In genomic region chr18:78677483-78678317, GRCh38 we compare ENCODE assay signal across 16 cellular contexts.
A peak's percentile ranks its signal among the peaks of the same experiment; 100 is the strongest.
DNase-seq lines count a peak whose midpoint lies in the region; ATAC-seq lines count a peak whose summit lies in the region.
"Had no signal": no experiment of that assay in that cellular context is flagged by ENCODE, and none has a peak within 500 bp of the region (broad histone marks: within the 10 kb centered on the region; RNA-seq: fewer than 3 reads in every experiment).

No MANE protein-coding gene starts in this region.

- peak overlapping the region; percentile 34 for H3K4me3 ChIP-seq in Jurkat, Clone E6-1 (ENCODE audit: low read length)
- H3K4me3 ChIP-seq: BLaER1 treated with 17β-estradiol and CSF1 and Interleukin-3, amounts not matched to agents 10 nM and 100 nM had no signal

- DNase-seq in Jurkat, Clone E6-1 (ENCODE audit: low read depth, low spot score), result peak; percentile 24
- DNase-seq in mesenteric fat pad (ENCODE audit: low spot score) (peak; percentile 77), HuH-7.5 (ENCODE audit: low spot score) (no peak)
- no peak for DNase-seq in stimulated activated naive CD8-positive, alpha-beta T cell treated with anti-CD3 and anti-CD28 coated beads, Interleukin-15, Interleukin-2, amounts not matched to agents 100 U/mL and 50 U/mL, for 24 hours
- DNase-seq in stimulated activated CD4-positive, alpha-beta T cell treated with anti-CD3 and anti-CD28 coated beads, Interleukin-4, amount 100 ng/mL, for 4 hours, result no peak
- DNase-seq: CD4-positive, CD25-positive, alpha-beta regulatory T cell; CD8-positive, alpha-beta memory T cell; COR-L47; DMS 273 treated with DMSO at 0.1 percent for 48 hours; DMS53; GOT3; H7; IMR-90; KBM-7 had no signal

- peak; percentile 24 for ATAC-seq in stimulated activated naive CD8-positive, alpha-beta T cell treated with anti-CD3 and anti-CD28 coated beads, Interleukin-15, Interleukin-2, amounts not matched to agents 100 U/mL and 50 U/mL, for 24 hours
- no peak for ATAC-seq in HG03442 (IDR thresholded peaks at IDR 0.05; ENCODE audit: unreplicated experiment)

Comparison
In these comparisons a context has a peak if more than half of its experiments do, and no peak if none do; other contexts are left out.
1. DNase-seq: peak in Jurkat, Clone E6-1 (single experiment) and mesenteric fat pad (single experiment); none in stimulated activated naive CD8-positive, alpha-beta T cell treated with anti-CD3 and anti-CD28 coated beads, Interleukin-15, Interleukin-2, amounts not matched to agents 100 U/mL and 50 U/mL, for 24 hours (single experiment), HuH-7.5 (single experiment) and stimulated activated CD4-positive, alpha-beta T cell treated with anti-CD3 and anti-CD28 coated beads, Interleukin-4, amount 100 ng/mL, for 4 hours (0 of 2).